In the genomic region with DNA sequence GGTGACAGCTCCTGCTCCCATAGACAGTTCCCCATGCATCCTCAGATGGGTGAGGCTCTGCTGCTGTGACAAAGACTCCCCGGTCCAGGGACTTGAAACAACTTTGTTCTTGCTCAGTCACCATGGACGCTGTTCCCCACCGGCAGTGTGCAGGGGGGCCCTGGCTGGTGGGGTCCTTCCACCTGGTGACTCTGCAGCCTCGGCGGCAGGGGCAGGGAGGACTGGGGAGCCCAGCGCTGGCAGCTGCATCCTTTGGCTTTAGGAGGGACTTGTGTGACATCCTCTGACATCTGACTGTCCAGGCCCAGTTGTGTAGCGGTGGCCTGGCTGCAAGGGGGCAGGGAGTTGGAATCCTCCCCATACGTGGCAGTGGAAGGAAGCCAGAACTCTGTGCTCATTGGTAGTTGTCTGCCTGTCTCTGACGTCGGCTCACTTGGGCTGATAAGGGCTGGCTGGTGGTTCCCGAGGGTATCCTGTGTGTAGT, we compare ENCODE assay signal across 14 cellular contexts.
DNase-seq lines count a peak whose midpoint lies in the region; ATAC-seq, FAIRE-seq and TF ChIP-seq lines count a peak whose summit lies in the region.
"Had no signal": no experiment of that assay in that cellular context is flagged by ENCODE, and none has a peak within 500 bp of the region (broad histone marks: within the 10 kb centered on the region; RNA-seq: fewer than 3 reads in every experiment).

No MANE protein-coding gene starts in this region.

- H3K27me3 Mint-ChIP-seq in activated CD4-positive, alpha-beta T cell treated with anti-CD3 and anti-CD28 coated beads, Interleukin-2, amount 10 ng/mL, durations not matched to agents 24 days and 14 days: no peaks in the 10 kb centered on the region
- no peaks in the 10 kb centered on the region for H3K27me3 Mint-ChIP-seq in activated CD4-positive, alpha-beta T cell treated with anti-CD3 and anti-CD28 coated beads for 36 hours
- no peaks in the 10 kb centered on the region for H3K27me3 Mint-ChIP-seq in stimulated activated memory B cell treated with anti-CD40 and anti-IgM and Interleukin-4, amounts not matched to agents 10 μg/mL and 1 μg/mL and 100 μg/mL, for 72 hours
- H3K27me3 Mint-ChIP-seq in activated T-cell treated with anti-CD3 and anti-CD28 coated beads, Interleukin-2, amount 50 U/mL, for 4 hours (ENCODE audit: low read depth): no peaks in the 10 kb centered on the region

- H3K4me3 ChIP-seq in brain microvascular endothelial cell (ENCODE audit: low read depth, low read length) (no peak overlapping the region), kidney (ENCODE audit: low read length in 2 of 2) (no peak overlapping the region), tibial nerve (no peak overlapping the region)
- H3K4me3 ChIP-seq: SJSA1 had no signal

- H3K9me3 ChIP-seq in kidney (ENCODE audit: control insufficient read depth in 1 of 2, low read length in 2 of 2): no peaks in the 10 kb centered on the region
- H3K9me3 ChIP-seq in tibial nerve: no peaks in the 10 kb centered on the region

- POLR2A ChIA-PET in activated CD4-positive, alpha-beta T cell treated with anti-CD3 and anti-CD28 coated beads for 36 hours (lab: Charles Lee): no interaction called here

- peaks cover 25% of the 10 kb centered on the region for H3K4me1 Mint-ChIP-seq in activated CD4-positive, alpha-beta T cell treated with anti-CD3 and anti-CD28 coated beads, Interleukin-2, amount 10 ng/mL, durations not matched to agents 24 days and 14 days
- peaks cover 49% of the 10 kb centered on the region for H3K4me1 Mint-ChIP-seq in activated CD4-positive, alpha-beta T cell treated with anti-CD3 and anti-CD28 coated beads for 36 hours
- peaks cover 66% of the 10 kb centered on the region for H3K4me1 Mint-ChIP-seq in stimulated activated memory B cell treated with anti-CD40 and anti-IgM and Interleukin-4, amounts not matched to agents 10 μg/mL and 1 μg/mL and 100 μg/mL, for 72 hours
- peaks cover 47% of the 10 kb centered on the region for H3K4me1 Mint-ChIP-seq in activated T-cell treated with anti-CD3 and anti-CD28 coated beads, Interleukin-2, amount 50 U/mL, for 4 hours (ENCODE audit: low read depth)

- no peaks in the 10 kb centered on the region for H3K9me3 Mint-ChIP-seq in activated CD4-positive, alpha-beta T cell treated with anti-CD3 and anti-CD28 coated beads, Interleukin-2, amount 10 ng/mL, durations not matched to agents 24 days and 14 days
- H3K9me3 Mint-ChIP-seq in activated CD4-positive, alpha-beta T cell treated with anti-CD3 and anti-CD28 coated beads for 36 hours (ENCODE audit: low read depth): no peaks in the 10 kb centered on the region
- no peaks in the 10 kb centered on the region for H3K9me3 Mint-ChIP-seq in stimulated activated memory B cell treated with anti-CD40 and anti-IgM and Interleukin-4, amounts not matched to agents 10 μg/mL and 1 μg/mL and 100 μg/mL, for 72 hours
- H3K9me3 Mint-ChIP-seq in activated T-cell treated with anti-CD3 and anti-CD28 coated beads, Interleukin-2, amount 50 U/mL, for 4 hours: no peaks in the 10 kb centered on the region

- H3K27ac ChIP-seq in brain microvascular endothelial cell: peak overlapping the region; percentile 89
- H3K27ac ChIP-seq in kidney (ENCODE audit: low read depth in 2 of 2, low read length in 2 of 2): no peak overlapping the region
- no peak overlapping the region for H3K27ac ChIP-seq in tibial nerve
- H3K27ac ChIP-seq: 22Rv1 had no signal

- H3K36me3 ChIP-seq in brain microvascular endothelial cell (replicated peaks) (no peaks in the 10 kb centered on the region), kidney (ENCODE audit: control insufficient read depth in 1 of 2, insufficient read depth in 2 of 2, low read length in 2 of 2) (no peaks in the 10 kb centered on the region), tibial nerve (no peaks in the 10 kb centered on the region)
- H3K36me3 ChIP-seq: SJSA1 had no signal

- no peak for TF ChIP-seq POLR2A in tibial nerve (IDR thresholded peaks at IDR 0.05)

- H3K4me1 ChIP-seq in kidney (ENCODE audit: control insufficient read depth in 1 of 2, insufficient read depth in 1 of 2, low read depth in 1 of 2, low read length in 2 of 2) (peaks cover 19 to 51% of the 10 kb centered on the region in 2 donors), tibial nerve (peaks cover 0 to 18% (median 6%) of the 10 kb centered on the region in 4 donors)

- no peak for TF ChIP-seq CTCF in brain microvascular endothelial cell (IDR thresholded peaks at IDR 0.05; ENCODE audit: low read depth, low read length, missing control alignments)
- TF ChIP-seq CTCF in kidney (IDR thresholded peaks at IDR 0.05; ENCODE audit: borderline replicate concordance, extremely low read depth, insufficient read depth): no peak
- TF ChIP-seq CTCF in tibial nerve (IDR thresholded peaks at IDR 0.05): no peak

- intact Hi-C loops in activated CD4-positive, alpha-beta T cell treated with anti-CD3 and anti-CD28 coated beads, Interleukin-2, amount 10 ng/mL, durations not matched to agents 24 days and 14 days (cut with micrococcal nuclease): no loop called here
- intact Hi-C loops in activated CD4-positive, alpha-beta T cell treated with anti-CD3 and anti-CD28 coated beads for 36 hours (cut with DNase I, micrococcal nuclease): loop anchor here in 1 of 2 experiments (1.0 kb wide), 1 partner anchor 43 kb away; no protein-coding TSS in a partner anchor
- intact Hi-C loops in kidney (cut with DNase I): no loop called here

- WGBS in tibial nerve, 2 donors: 75 to 88% methylated on average over 4 to 11 of the region's 11 CpGs

- CTCF ChIA-PET in activated CD4-positive, alpha-beta T cell treated with anti-CD3 and anti-CD28 coated beads for 36 hours (lab: Charles Lee): no interaction called here

- no peak for FAIRE-seq in kidney (lab: Jason Lieb, UNC)
- FAIRE-seq: endometrium had no signal

- in situ Hi-C loops in brain microvascular endothelial cell (cut with HindIII; ENCODE audit: low pct_ligation_motif_present, low sequenced_read_pairs): no loop called here

- TF ChIP-seq EP300 in tibial nerve (IDR thresholded peaks at IDR 0.05): no peak

- peak overlapping the region; percentile 69 for H3K27ac Mint-ChIP-seq in activated CD4-positive, alpha-beta T cell treated with anti-CD3 and anti-CD28 coated beads, Interleukin-2, amount 10 ng/mL, durations not matched to agents 24 days and 14 days
- H3K27ac Mint-ChIP-seq in activated CD4-positive, alpha-beta T cell treated with anti-CD3 and anti-CD28 coated beads for 36 hours: no peak overlapping the region
- H3K27ac Mint-ChIP-seq in stimulated activated memory B cell treated with anti-CD40 and anti-IgM and Interleukin-4, amounts not matched to agents 10 μg/mL and 1 μg/mL and 100 μg/mL, for 72 hours: peak overlapping the region; percentile 18

- no peak overlapping the region for H3K4me3 Mint-ChIP-seq in activated CD4-positive, alpha-beta T cell treated with anti-CD3 and anti-CD28 coated beads, Interleukin-2, amount 10 ng/mL, durations not matched to agents 24 days and 14 days
- no peak overlapping the region for H3K4me3 Mint-ChIP-seq in activated CD4-positive, alpha-beta T cell treated with anti-CD3 and anti-CD28 coated beads for 36 hours
- H3K4me3 Mint-ChIP-seq in stimulated activated memory B cell treated with anti-CD40 and anti-IgM and Interleukin-4, amounts not matched to agents 10 μg/mL and 1 μg/mL and 100 μg/mL, for 72 hours: no peak overlapping the region
- no peak overlapping the region for H3K4me3 Mint-ChIP-seq in activated T-cell treated with anti-CD3 and anti-CD28 coated beads, Interleukin-2, amount 50 U/mL, for 4 hours

- peaks cover 2% of the 10 kb centered on the region for H3K36me3 Mint-ChIP-seq in activated CD4-positive, alpha-beta T cell treated with anti-CD3 and anti-CD28 coated beads, Interleukin-2, amount 10 ng/mL, durations not matched to agents 24 days and 14 days (ENCODE audit: low read depth)
- no peaks in the 10 kb centered on the region for H3K36me3 Mint-ChIP-seq in activated CD4-positive, alpha-beta T cell treated with anti-CD3 and anti-CD28 coated beads for 36 hours (ENCODE audit: low read depth)
- peaks cover 19% of the 10 kb centered on the region for H3K36me3 Mint-ChIP-seq in stimulated activated memory B cell treated with anti-CD40 and anti-IgM and Interleukin-4, amounts not matched to agents 10 μg/mL and 1 μg/mL and 100 μg/mL, for 72 hours
- peaks cover 4% of the 10 kb centered on the region for H3K36me3 Mint-ChIP-seq in activated T-cell treated with anti-CD3 and anti-CD28 coated beads, Interleukin-2, amount 50 U/mL, for 4 hours (ENCODE audit: insufficient read depth)

- no peak for ATAC-seq in activated CD4-positive, alpha-beta T cell treated with anti-CD3 and anti-CD28 coated beads for 36 hours
- ATAC-seq in stimulated activated memory B cell treated with anti-CD40 and anti-IgM and Interleukin-4, amounts not matched to agents 10 μg/mL and 1 μg/mL and 100 μg/mL, for 72 hours: no peak
- ATAC-seq in activated T-cell treated with anti-CD3 and anti-CD28 coated beads, Interleukin-2, amount 50 U/mL, for 4 hours: no peak

- H3K27me3 ChIP-seq in brain microvascular endothelial cell (replicated peaks): no peaks in the 10 kb centered on the region
- no peaks in the 10 kb centered on the region for H3K27me3 ChIP-seq in tibial nerve
- H3K27me3 ChIP-seq: SJSA1 had no signal

- H3K9ac ChIP-seq in kidney (ENCODE audit: low read length in 2 of 2): no peak overlapping the region

- no peak for DNase-seq in activated CD4-positive, alpha-beta T cell treated with anti-CD3 and anti-CD28 coated beads, Interleukin-2, amount 10 ng/mL, durations not matched to agents 24 days and 14 days
- DNase-seq in activated CD4-positive, alpha-beta T cell treated with anti-CD3 and anti-CD28 coated beads for 36 hours: no peak
- DNase-seq in brain microvascular endothelial cell: peak; percentile 91
- DNase-seq in kidney: peak; percentile 73
- no peak for DNase-seq in tibial nerve (ENCODE audit: low spot score in 2 of 2)
- DNase-seq in activated CD4-positive, alpha-beta T cell treated with anti-CD3 and anti-CD28 coated beads for 48 hours: no peak
- no peak for DNase-seq in activated T-cell treated with anti-CD3 and anti-CD28 coated beads, Interleukin-2, amount 50 U/mL, for 4 hours
- DNase-seq: activated CD4-positive, alpha-beta T cell treated with anti-CD3 and anti-CD28 coated beads, Interleukin-2, amount 50 U/mL, for 1 hour; DND-41; NCI-H446 had no signal

Comparison
In these comparisons a context has a peak if more than half of its experiments do, and no peak if none do; other contexts are left out.
1. DNase-seq: peak in brain microvascular endothelial cell (single experiment) and kidney (single experiment); none in activated CD4-positive, alpha-beta T cell treated with anti-CD3 and anti-CD28 coated beads, Interleukin-2, amount 10 ng/mL, durations not matched to agents 24 days and 14 days (single experiment), activated CD4-positive, alpha-beta T cell treated with anti-CD3 and anti-CD28 coated beads for 36 hours (single experiment), tibial nerve (0 of 2), activated CD4-positive, alpha-beta T cell treated with anti-CD3 and anti-CD28 coated beads for 48 hours (single experiment) and activated T-cell treated with anti-CD3 and anti-CD28 coated beads, Interleukin-2, amount 50 U/mL, for 4 hours (single experiment).